18 cellular contexts compared by ENCODE assay signal in genomic region chr1:33971018-33971710, GRCh38.
DNase-seq lines count a peak whose midpoint lies in the region; ATAC-seq, FAIRE-seq and TF ChIP-seq lines count a peak whose summit lies in the region.
"Had no signal": no experiment of that assay in that cellular context is flagged by ENCODE, and none has a peak within 500 bp of the region (broad histone marks: within the 10 kb centered on the region; RNA-seq: fewer than 3 reads in every experiment).

No MANE protein-coding gene starts in this region.

- no peak for TF ChIP-seq EP300 in H1 (IDR thresholded peaks at IDR 0.05; ENCODE audit: borderline replicate concordance in 1 of 2, low read depth in 2 of 2, low read length in 2 of 2)

- peaks cover 3% of the 10 kb centered on the region for H3K27me3 ChIP-seq in left ventricle myocardium inferior (ENCODE audit: low read depth)
- H3K27me3 ChIP-seq in H1 (replicated peaks in 1 of 4; ENCODE audit: control insufficient read depth in 3 of 4, extremely low read depth in 1 of 4, insufficient read depth in 3 of 4, low read length in 3 of 4), result no peaks in the 10 kb centered on the region
- H3K27me3 ChIP-seq in tibial artery, result no peaks in the 10 kb centered on the region
- H3K27me3 ChIP-seq: transverse colon had no signal

- no peak overlapping the region for H2BK120ac ChIP-seq in H1 (replicated peaks; ENCODE audit: low read depth, low read length)

- no peaks in the 10 kb centered on the region for H3K23me2 ChIP-seq in H1 (ENCODE audit: low read depth, low read length)

- DNase-seq in Right ventricle myocardium superior (peak; percentile 43), left ventricle myocardium inferior (no peak), H1 (ENCODE audit: low read depth in 1 of 2, low spot score in 2 of 2) (no peak), middle frontal gyrus (ENCODE audit: extremely low spot score, low spot score) (peak; percentile 58), tibial artery (peak; percentile 27 to 67), NCI-H187 (lab: John Stamatoyannopoulos, UW) (no peak)
- DNase-seq in activated CD4-positive, alpha-beta T cell treated with anti-CD3 and anti-CD28 coated beads, Interleukin-2, amount 50 U/mL, for 1 hour, result no peak
- DNase-seq: 8988T; EL; esophagus squamous epithelium; H7; NCI-H2029 treated with DMSO at 0.1 percent for 48 hours; NCI-H526; PC-9; stimulated activated CD4-positive, alpha-beta T cell treated with anti-CD3 and anti-CD28 coated beads, Interleukin-4, amount 100 ng/mL, for 4 hours; transverse colon had no signal

- CTCF ChIA-PET in H1 (lab: Charles Lee; ENCODE audit: partially characterized antibody), result interaction anchor here (0.6 to 1.9 kb wide), 9 partner anchors 10 to 515 kb away, joined by 3 to 6 read pairs (median 3); no protein-coding TSS in a partner anchor

- H3K36me3 ChIP-seq in left ventricle myocardium inferior (no peaks in the 10 kb centered on the region), H1 (ENCODE audit: control insufficient read depth in 2 of 4, insufficient read depth in 4 of 4, low read length in 3 of 4) (no peaks in the 10 kb centered on the region), tibial artery (no peaks in the 10 kb centered on the region)
- H3K36me3 ChIP-seq: esophagus squamous epithelium, transverse colon had no signal

- no peaks in the 10 kb centered on the region; the same call in 1 of the 2 replicates for H3K79me1 ChIP-seq in H1 (ENCODE audit: low read depth, low read length)

- TF ChIP-seq CTCF in left ventricle myocardium inferior (IDR thresholded peaks at IDR 0.05; ENCODE audit: borderline replicate concordance), result no peak
- TF ChIP-seq CTCF in H1 (IDR thresholded peaks at IDR 0.05; ENCODE audit: control extremely low read depth in 1 of 3, insufficient read depth in 1 of 3, low read depth in 1 of 3, low read length in 3 of 3), result no peak
- no peak for TF ChIP-seq CTCF in tibial artery (IDR thresholded peaks at IDR 0.05)

- H4K91ac ChIP-seq in H1 (replicated peaks; ENCODE audit: insufficient read length, low read length), result no peak overlapping the region

- H3K4me2 ChIP-seq in H1 (ENCODE audit: insufficient read depth in 1 of 2, low read depth in 2 of 2, low read length in 2 of 2), result no peak overlapping the region
- H3K4me2 ChIP-seq: PC-9 had no signal

- H2BK20ac ChIP-seq in H1 (ENCODE audit: low read length), result no peak overlapping the region

- no peak overlapping the region for H3K14ac ChIP-seq in H1 (ENCODE audit: insufficient read length)

- no peak for ATAC-seq in Right ventricle myocardium superior (ENCODE audit: poor library complexity)
- no peak for ATAC-seq in esophagus mucosa
- ATAC-seq: natural killer cell treated with Interleukin-12 subunit alpha and Interleukin-12 subunit beta and Interleukin-15 and Interleukin-18, amount 100 ng/mL, for 72 hours had no signal

- no peak overlapping the region for H2BK15ac ChIP-seq in H1 (ENCODE audit: low read length)

- 0 out of 4 replicates have a peak, but pooled peaks cover 0 to 3% of the 10 kb centered on the region in 2 experiments for H3K79me2 ChIP-seq in H1 (ENCODE audit: control insufficient read depth in 1 of 2, insufficient read depth in 2 of 2, low read length in 2 of 2)

- POLR2A ChIA-PET in H1 (lab: Charles Lee; ENCODE audit: partially characterized antibody), result interaction anchor here (0.9 kb wide), 1 partner anchor 279 kb away, joined by 3 read pairs; no protein-coding TSS in a partner anchor

- TF ChIP-seq POLR2A in H1 (IDR thresholded peaks at IDR 0.05; ENCODE audit: control extremely low read depth in 1 of 2, low read depth in 2 of 2, low read length in 2 of 2), result no peak

- no peak overlapping the region for H3K56ac ChIP-seq in H1 (replicated peaks; ENCODE audit: insufficient read length, low read depth, low read length)

- H4K20me1 ChIP-seq in H1 (replicated peaks in 1 of 2; ENCODE audit: control insufficient read depth in 1 of 2, insufficient read depth in 2 of 2, low read length in 2 of 2), result peaks cover 5 to 7% of the 10 kb centered on the region in 2 experiments

- H3K23ac ChIP-seq in H1 (ENCODE audit: insufficient read length), result no peak overlapping the region

- H3K4ac ChIP-seq in H1 (replicated peaks; ENCODE audit: insufficient read length, low read depth, low read length), result no peak overlapping the region

- no peak overlapping the region for H3K9ac ChIP-seq in H1 (replicated peaks in 1 of 4; ENCODE audit: extremely low read depth in 1 of 4, low read depth in 3 of 4, low read length in 3 of 4)

- TF ChIP-seq RAD21 in H1 (IDR thresholded peaks at IDR 0.05 in 1 of 2, conservative IDR thresholded peaks at IDR 0.05 in 1 of 2; ENCODE audit: low read depth in 2 of 2, low read length in 2 of 2), result no peak

- no peak overlapping the region for H2BK12ac ChIP-seq in H1 (ENCODE audit: low read depth, low read length)

- no peak overlapping the region for H2BK5ac ChIP-seq in H1 (ENCODE audit: low read depth, low read length)

- H3K27ac ChIP-seq in left ventricle myocardium inferior (replicated peaks) (no peak overlapping the region), H1 (ENCODE audit: low read depth, low read length) (no peak overlapping the region), tibial artery (peak overlapping the region in 1 of 2 donors; percentile 34)
- H3K27ac ChIP-seq: esophagus squamous epithelium, PC-9, transverse colon had no signal

- H3K18ac ChIP-seq in H1 (ENCODE audit: extremely low read depth, low read length), result no peak overlapping the region

- WGBS in H1 (ENCODE audit: extremely low coverage in 1 of 2, insufficient coverage in 1 of 2, insufficient read length in 1 of 2, insufficient replicate concordance in 2 of 2, low coverage in 1 of 2, low lambda C conversion rate in 2 of 2, missing lambda C conversion rate in 1 of 2), 2 experiments, result 90% methylated on average over 17 of the region's 17 CpGs; no CpG with 5 or more reads in 1 of the 2 experiments

- H3K4me1 ChIP-seq in left ventricle myocardium inferior (peaks cover 38% of the 10 kb centered on the region), H1 (replicated peaks in 1 of 4; ENCODE audit: control insufficient read depth in 3 of 4, insufficient read depth in 4 of 4, low read length in 3 of 4) (peaks cover 0 to 13% (median 5%) of the 10 kb centered on the region in 4 experiments; a peak in 5 of 7 replicates), tibial artery (peaks cover 0 to 42% (median 29%) of the 10 kb centered on the region in 4 donors)

- H3K4me3 ChIP-seq in left ventricle myocardium inferior (no peak overlapping the region), H1 (ENCODE audit: extremely low read depth in 1 of 4, insufficient read depth in 2 of 4, low read depth in 3 of 4, low read length in 4 of 4) (no peak overlapping the region), tibial artery (no peak overlapping the region)
- H3K4me3 ChIP-seq: esophagus squamous epithelium, PC-9, transverse colon had no signal

- FAIRE-seq in H1 (lab: Jason Lieb, UNC), result no peak

- H3K9me3 ChIP-seq in left ventricle myocardium inferior (replicated peaks), result no peaks in the 10 kb centered on the region
- no peaks in the 10 kb centered on the region for H3K9me3 ChIP-seq in H1 (ENCODE audit: insufficient read depth in 2 of 2, low read depth in 1 of 2, low read length in 1 of 2)
- no peaks in the 10 kb centered on the region for H3K9me3 ChIP-seq in tibial artery
- H3K9me3 ChIP-seq: esophagus squamous epithelium, transverse colon had no signal

- H2AFZ ChIP-seq in H1 (ENCODE audit: low read length), result no peak overlapping the region
- H2AFZ ChIP-seq: PC-9 had no signal

- intact Hi-C loops in Right ventricle myocardium superior (cut with DNase I) (no loop called here), left ventricle myocardium inferior (cut with micrococcal nuclease) (no loop called here), tibial artery (cut with DNase I; ENCODE audit: low total_unique reads) (no loop called here)

- peak overlapping the region; percentile 9; the same call in 1 of the 2 replicates for H4K8ac ChIP-seq in H1 (ENCODE audit: extremely low read depth, insufficient read depth, low read length)

- H4K5ac ChIP-seq in H1 (ENCODE audit: insufficient read length, low read depth, low read length), result no peak overlapping the region

- H2AK5ac ChIP-seq in H1 (ENCODE audit: low read depth, low read length), result no peak overlapping the region

TF ChIP-seq in H1, 55 proteins besides CTCF, POLR2A, EP300 and RAD21 (continues in another document):
- TF ChIP-seq BCL11A (IDR thresholded peaks at IDR 0.05; ENCODE audit: low read depth in 2 of 2, low read length in 2 of 2), result no peak
- TF ChIP-seq HDAC2 (IDR thresholded peaks at IDR 0.05; ENCODE audit: borderline replicate concordance in 1 of 2, low read depth in 2 of 2, low read length in 2 of 2), result no peak
- TF ChIP-seq POLR2AphosphoS5 (IDR thresholded peaks at IDR 0.05; ENCODE audit: low read depth, low read length), result no peak
- no peak for TF ChIP-seq TEAD4 (IDR thresholded peaks at IDR 0.05; ENCODE audit: low read depth, low read length)
- TF ChIP-seq ATF2 (IDR thresholded peaks at IDR 0.05; ENCODE audit: low read length), result no peak
- TF ChIP-seq CTBP2 (IDR thresholded peaks at IDR 0.05; ENCODE audit: borderline replicate concordance, insufficient read depth, insufficient read length, low read length), result no peak
- no peak for TF ChIP-seq SP1 (IDR thresholded peaks at IDR 0.05; ENCODE audit: low read depth, low read length)
- TF ChIP-seq TCF12 (IDR thresholded peaks at IDR 0.05; ENCODE audit: low read depth, low read length), result no peak
- TF ChIP-seq CHD2 (IDR thresholded peaks at IDR 0.05; ENCODE audit: low read length), result no peak
- no peak for TF ChIP-seq BRCA1 (IDR thresholded peaks at IDR 0.05; ENCODE audit: low read depth, low read length)
- TF ChIP-seq SRF (IDR thresholded peaks at IDR 0.05; ENCODE audit: low read depth, low read length), result no peak
- no peak for TF ChIP-seq SIN3A (conservative IDR thresholded peaks at IDR 0.05 in 1 of 2, IDR thresholded peaks at IDR 0.05 in 1 of 2; ENCODE audit: low read depth in 1 of 2, low read length in 2 of 2)
- TF ChIP-seq POU5F1 (IDR thresholded peaks at IDR 0.05; ENCODE audit: low read depth, low read length), result no peak
- TF ChIP-seq YY1 (IDR thresholded peaks at IDR 0.05; ENCODE audit: low read depth, low read length), result no peak
- no peak for TF ChIP-seq TBP (IDR thresholded peaks at IDR 0.05; ENCODE audit: low read depth, low read length)
- no peak for TF ChIP-seq SUZ12 (IDR thresholded peaks at IDR 0.05; ENCODE audit: low read length)
- no peak for TF ChIP-seq ASH2L (IDR thresholded peaks at IDR 0.05; ENCODE audit: low read length)

Comparison
In these comparisons a context has a peak if more than half of its experiments do, and no peak if none do; other contexts are left out.
1. DNase-seq: peak in Right ventricle myocardium superior (single experiment), middle frontal gyrus (single experiment) and tibial artery (2 of 2); none in left ventricle myocardium inferior (single experiment), H1 (0 of 2), activated CD4-positive, alpha-beta T cell treated with anti-CD3 and anti-CD28 coated beads, Interleukin-2, amount 50 U/mL, for 1 hour (single experiment) and NCI-H187 (0 of 2).